8 cellular contexts compared by ENCODE assay signal in the genomic region with DNA sequence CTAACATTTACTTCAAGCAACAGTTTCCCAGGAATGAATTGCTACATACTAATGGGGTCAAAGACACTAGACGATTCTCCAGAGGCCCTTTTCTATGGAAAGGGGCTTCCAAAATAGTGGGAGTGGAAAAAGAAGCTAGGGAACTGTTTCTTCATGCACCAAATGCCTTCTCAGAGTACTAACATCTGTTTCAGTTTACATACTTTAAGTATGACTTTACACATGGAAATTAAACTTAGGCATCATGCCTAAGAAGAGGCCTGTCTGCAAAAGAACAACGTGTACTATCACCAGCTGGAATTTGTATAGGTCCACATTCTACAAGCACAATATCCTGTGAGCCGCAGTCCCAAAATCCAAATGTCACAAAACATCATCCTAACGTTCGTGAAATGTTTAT. TPM values are rescaled to one million over a fixed set of nuclear protein-coding genes. Genes with fewer than 3 reads are reported as not detected.
A peak's percentile ranks its signal among the peaks of the same experiment; 100 is the strongest.
DNase-seq lines count a peak whose midpoint lies in the region; ATAC-seq and TF ChIP-seq lines count a peak whose summit lies in the region.

No MANE protein-coding gene starts in this region.

- H3K4me3 ChIP-seq in AG04450 (ENCODE audit: low read depth, low read length): peak overlapping the region; percentile 23; the same call in 1 of the 2 replicates
- H3K4me3 ChIP-seq in PC-3 (ENCODE audit: low read length): no peak overlapping the region
- no peak overlapping the region for H3K4me3 ChIP-seq in fibroblast of pulmonary artery (replicated peaks; ENCODE audit: low read depth, low read length)
- H3K4me3 ChIP-seq in osteoblast (ENCODE audit: insufficient read depth, low read length): no peak overlapping the region

- intact Hi-C loops in PC-3 (cut with micrococcal nuclease): loop anchor here (1.0 to 5.0 kb wide), 8 partner anchors 65 to 1830 kb away; no protein-coding TSS in a partner anchor

- 0 out of 2 replicates have a peak overlapping the region, but pooled peaks have one; percentile 6 for H3K9ac ChIP-seq in PC-3 (ENCODE audit: low read length)

- no peaks in the 10 kb centered on the region for H4K20me1 ChIP-seq in PC-3 (ENCODE audit: low read length)
- H4K20me1 ChIP-seq in osteoblast (ENCODE audit: insufficient read depth, low read length): no peaks in the 10 kb centered on the region

- H3K4me1 ChIP-seq in PC-3 (ENCODE audit: insufficient read depth, low read length) (peaks cover 34% of the 10 kb centered on the region), osteoblast (ENCODE audit: insufficient read depth, low read length) (peaks cover 43% of the 10 kb centered on the region)

- ATAC-seq in PC-3 (peak; percentile 28), GM18867 (IDR thresholded peaks at IDR 0.05; ENCODE audit: unreplicated experiment) (no peak), HG02763 (IDR thresholded peaks at IDR 0.05; ENCODE audit: unreplicated experiment) (no peak)

- H3K27me3 ChIP-seq in AG04450 (ENCODE audit: control insufficient read depth, insufficient read depth, low read length): no peaks in the 10 kb centered on the region
- H3K27me3 ChIP-seq in PC-3 (ENCODE audit: low read length): no peaks in the 10 kb centered on the region
- no peaks in the 10 kb centered on the region for H3K27me3 ChIP-seq in osteoblast (ENCODE audit: insufficient read depth, low read length)

- peak; percentile 90 for DNase-seq in AG04450 (ENCODE audit: low read depth, low spot score)
- peak; percentile 34 for DNase-seq in PC-3
- DNase-seq in fibroblast of pulmonary artery (ENCODE audit: low read depth): peak; percentile 95
- DNase-seq in osteoblast (ENCODE audit: insufficient read length, low spot score, missing footprints): peak; percentile 54
- no peak for DNase-seq in GM19238 (ENCODE audit: insufficient read length, low spot score)
- no peak for DNase-seq in NCI-H510A (lab: John Stamatoyannopoulos, UW)

- TF ChIP-seq CTCF in AG04450 (IDR thresholded peaks at IDR 0.05; ENCODE audit: low read depth, low read length) (no peak), PC-3 (conservative IDR thresholded peaks at IDR 0.05; ENCODE audit: low read depth, low read length) (no peak), fibroblast of pulmonary artery (IDR thresholded peaks at IDR 0.05; ENCODE audit: low read length, missing control alignments) (no peak), osteoblast (IDR thresholded peaks at IDR 0.05; ENCODE audit: extremely low read depth, low read depth, low read length) (no peak)

- CTCF ChIA-PET in AG04450 (lab: Charles Lee) (interaction anchor here (0.5 to 2.6 kb wide), 13 partner anchors 10 to 1912 kb away, joined by 3 to 26 read pairs (median 5); no protein-coding TSS in a partner anchor), PC-3 (lab: Charles Lee) (interaction anchor here (0.6 kb wide), 2 partner anchors 16 to 62 kb away, joined by 3 to 10 read pairs; no protein-coding TSS in a partner anchor)

- H3F3A ChIP-seq in PC-3 (ENCODE audit: low read length, unreplicated experiment): no peaks in the 10 kb centered on the region

- H3K4me2 ChIP-seq in PC-3 (ENCODE audit: low read length) (peak overlapping the region; percentile 35), osteoblast (ENCODE audit: insufficient read depth, low read length) (peak overlapping the region; percentile 59)

- POLR2A ChIA-PET in AG04450 (lab: Yijun Ruan, JAX): interaction anchor here (0.7 to 1.6 kb wide), 8 partner anchors 19 to 434 kb away, joined by 3 to 9 read pairs (median 4); no protein-coding TSS in a partner anchor
- POLR2A ChIA-PET in PC-3 (lab: Charles Lee; ENCODE audit: unreplicated experiment): interaction anchor here (0.6 kb wide), 1 partner anchor 262 kb away, joined by 4 read pairs; no protein-coding TSS in a partner anchor

- no peaks in the 10 kb centered on the region for H3K79me2 ChIP-seq in PC-3 (ENCODE audit: low read length)
- no peaks in the 10 kb centered on the region for H3K79me2 ChIP-seq in osteoblast (ENCODE audit: insufficient read depth, low read length)

- no TSS peak for BruUV-seq in PC-3 (replicated peaks; lab: Mats Ljungman, UMichigan)

- H3K9me3 ChIP-seq in AG04450 (ENCODE audit: control insufficient read depth, insufficient read depth, low read length) (no peaks in the 10 kb centered on the region), PC-3 (ENCODE audit: low read length) (no peaks in the 10 kb centered on the region), osteoblast (ENCODE audit: low read depth, low read length) (no peaks in the 10 kb centered on the region)

- no peaks in the 10 kb centered on the region for H3K36me3 ChIP-seq in PC-3 (ENCODE audit: low read depth, low read length)
- no peaks in the 10 kb centered on the region for H3K36me3 ChIP-seq in osteoblast (ENCODE audit: insufficient read depth, low read length)

- H2AFZ ChIP-seq in PC-3 (ENCODE audit: low read length) (peak overlapping the region; percentile 70), osteoblast (ENCODE audit: low read length) (no peak overlapping the region)

- H3K9me2 ChIP-seq in PC-3 (replicated peaks; ENCODE audit: low read length): no peaks in the 10 kb centered on the region

- H3K27ac ChIP-seq in AG04450 (ENCODE audit: low read depth, low read length): no peak overlapping the region
- peak overlapping the region; percentile 29 for H3K27ac ChIP-seq in PC-3 (ENCODE audit: low read length)
- H3K27ac ChIP-seq in osteoblast (ENCODE audit: low read depth, low read length): peak overlapping the region; percentile 85

RNA-seq across cellular contexts. Expression of a gene that starts 29.4 kb away (rescaled TPM):
- 28.2 and 48.0 TPM in 2 replicates for polyA plus RNA-seq in AG04450 (2011; rRNA removed)
- polyA minus RNA-seq in AG04450 (2011; rRNA and poly(A)+ RNA removed): 55.9 and 65.6 TPM in 2 replicates
- 48.0 and 62.5 TPM in 2 replicates for total RNA-seq in PC-3 (2014; rRNA removed)
- total RNA-seq in osteoblast: 36.2 and 37.7 TPM in 2 replicates

Comparison
In these comparisons a context has a peak if more than half of its experiments do, and no peak if none do; other contexts are left out.
1. DNase-seq: peak in AG04450 (single experiment), PC-3 (single experiment), fibroblast of pulmonary artery (single experiment) and osteoblast (single experiment); none in GM19238 (single experiment) and NCI-H510A (single experiment).